In the genomic region with DNA sequence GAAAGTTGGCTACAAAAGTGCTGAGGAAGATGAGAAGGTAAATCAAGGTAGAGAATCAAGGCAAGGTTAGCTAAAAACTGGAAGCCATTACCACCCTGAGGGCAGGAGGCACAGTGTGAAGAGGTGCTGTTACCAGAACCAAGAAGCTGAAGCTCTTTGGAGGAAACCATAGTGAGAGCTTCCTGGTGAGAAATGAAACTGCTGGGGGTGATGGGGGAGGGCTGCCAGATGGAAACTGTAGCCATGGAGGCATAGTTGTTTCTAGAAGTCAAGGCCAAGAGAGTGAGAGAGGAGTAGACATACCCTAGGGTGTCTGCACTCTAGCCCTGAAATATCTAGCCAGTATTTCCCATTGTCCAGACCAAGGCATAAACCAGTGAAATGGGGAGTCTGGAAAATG, we compare ENCODE assay signal across 12 cellular contexts. TPM values are rescaled to one million over a fixed set of nuclear protein-coding genes. Genes with fewer than 3 reads are reported as not detected.
DNase-seq lines count a peak whose midpoint lies in the region; ATAC-seq, FAIRE-seq and TF ChIP-seq lines count a peak whose summit lies in the region.
"Had no signal": no experiment of that assay in that cellular context is flagged by ENCODE, and none has a peak within 500 bp of the region (broad histone marks: within the 10 kb centered on the region; RNA-seq: fewer than 3 reads in every experiment).

No MANE protein-coding gene starts in this region.

- no peaks in the 10 kb centered on the region for H3K79me2 ChIP-seq in KMS-11 (ENCODE audit: insufficient read depth, low read depth)

- H4K20me1 ChIP-seq in KMS-11 (ENCODE audit: insufficient read depth) = no peaks in the 10 kb centered on the region

- TF ChIP-seq POLR2A in GM12891 (IDR thresholded peaks at IDR 0.05; ENCODE audit: low read depth, low read length) (no peak), tibial nerve (IDR thresholded peaks at IDR 0.05) (no peak), uterus (IDR thresholded peaks at IDR 0.05) (no peak)

- 0 out of 2 replicates have a peak overlapping the region, but pooled peaks have one; percentile 38 for H2AFZ ChIP-seq in KMS-11 (ENCODE audit: low read depth)

- no peaks in the 10 kb centered on the region for H3K9me3 ChIP-seq in tibial nerve
- H3K9me3 ChIP-seq in uterus = no peaks in the 10 kb centered on the region
- H3K9me3 ChIP-seq: heart left ventricle had no signal

- DNase-seq in GM12891 (ENCODE audit: insufficient read length, low spot score) = peak; percentile 5
- DNase-seq in LoVo (ENCODE audit: low spot score) = no peak
- no peak for DNase-seq in tibial nerve (ENCODE audit: low spot score in 2 of 2)
- no peak for DNase-seq in DMS53 (lab: John Stamatoyannopoulos, UW)
- no peak for DNase-seq in uterus
- DNase-seq: C1 segment of cervical spinal cord, heart left ventricle, NCI-H1417 had no signal

- H3K4me3 ChIP-seq in KMS-11 (IDR thresholded peaks at IDR 0.05; ENCODE audit: insufficient read depth, low read depth, low read length) = no peak overlapping the region
- no peak overlapping the region for H3K4me3 ChIP-seq in tibial nerve
- no peak overlapping the region for H3K4me3 ChIP-seq in uterus
- H3K4me3 ChIP-seq: heart left ventricle had no signal

- peak overlapping the region; percentile 39 for H3K4me2 ChIP-seq in KMS-11

- no peak for TF ChIP-seq EP300 in tibial nerve (IDR thresholded peaks at IDR 0.05)

- H3K4me1 ChIP-seq in KMS-11 (ENCODE audit: low read depth, poor library complexity, severe bottlenecking) (peaks cover 14% of the 10 kb centered on the region), tibial nerve (peaks cover 0 to 7% (median 2%) of the 10 kb centered on the region in 4 donors), uterus (no peaks in the 10 kb centered on the region)

- H3K27me3 ChIP-seq in KMS-11 (ENCODE audit: insufficient read depth, low read depth) (no peaks in the 10 kb centered on the region), tibial nerve (no peaks in the 10 kb centered on the region), uterus (no peaks in the 10 kb centered on the region)
- H3K27me3 ChIP-seq: heart left ventricle had no signal

- H3K27ac ChIP-seq in KMS-11 = peak overlapping the region; percentile 30; the same call in 1 of the 2 replicates
- H3K27ac ChIP-seq in tibial nerve = no peak overlapping the region
- H3K27ac ChIP-seq in uterus = no peak overlapping the region
- H3K27ac ChIP-seq: heart left ventricle, RWPE1 had no signal

- no peaks in the 10 kb centered on the region for H3K36me3 ChIP-seq in KMS-11 (ENCODE audit: insufficient read depth)
- H3K36me3 ChIP-seq in tibial nerve = peaks cover 0 to 5% (median 0%) of the 10 kb centered on the region in 3 donors
- no peaks in the 10 kb centered on the region for H3K36me3 ChIP-seq in uterus
- H3K36me3 ChIP-seq: heart left ventricle had no signal

- no peak overlapping the region for H3K9ac ChIP-seq in KMS-11

- peak; percentile 74 for FAIRE-seq in GM12891 (lab: Jason Lieb, UNC)

- TF ChIP-seq CTCF in KMS-11 (conservative IDR thresholded peaks at IDR 0.05; ENCODE audit: low read depth, low read length) (no peak), tibial nerve (IDR thresholded peaks at IDR 0.05) (no peak), uterus (IDR thresholded peaks at IDR 0.05) (no peak)

- ATAC-seq in GM19351 (IDR thresholded peaks at IDR 0.05; ENCODE audit: unreplicated experiment) (peak; percentile 78), HG02884 (IDR thresholded peaks at IDR 0.05; ENCODE audit: unreplicated experiment) (peak; percentile 67)
- ATAC-seq: heart left ventricle had no signal

- intact Hi-C loops in uterus (cut with DNase I; ENCODE audit: low total_unique reads) = loop anchor here (10.0 kb wide), 1 partner anchor 64 kb away; no protein-coding TSS in a partner anchor

TF ChIP-seq in GM12891, 5 proteins besides CTCF, POLR2A, EP300 and RAD21:
- no peak for TF ChIP-seq TAF1 (IDR thresholded peaks at IDR 0.05; ENCODE audit: low read depth, low read length)
- TF ChIP-seq POU2F2 (IDR thresholded peaks at IDR 0.05; ENCODE audit: low read depth, low read length) = no peak
- no peak for TF ChIP-seq PAX5 (IDR thresholded peaks at IDR 0.05; ENCODE audit: insufficient read depth, low read length, severe bottlenecking)

RNA-seq across cellular contexts. Expression of a gene that starts 28.7 kb away (rescaled TPM):
- polyA plus RNA-seq in GM12891 (2012; ENCODE audit: low read depth, missing spikeins) = 57.7 TPM
- 10 to 100 TPM; 19.8 to 39.8 (median 27.3) TPM for total RNA-seq in tibial nerve
- 10 to 100 TPM; 10.6 to 77.1 (median 47.7) TPM for total RNA-seq in uterus

RNA-seq across cellular contexts. Expression of a gene that starts 58.1 kb away (rescaled TPM):
- 114 TPM for polyA plus RNA-seq in GM12891 (2012; ENCODE audit: low read depth, missing spikeins)
- total RNA-seq in tibial nerve (10 to 100 TPM in 3 of 4 donors, 1 to 10 TPM in 1; 7.3 to 25.8 (median 13.2) TPM), uterus (10 to 100 TPM in 2 of 4 donors, 1 to 10 TPM in 2; 3.8 to 60.2 (median 17.3) TPM)
